ENCODE assay signal across 8 cellular contexts in the genomic region with DNA sequence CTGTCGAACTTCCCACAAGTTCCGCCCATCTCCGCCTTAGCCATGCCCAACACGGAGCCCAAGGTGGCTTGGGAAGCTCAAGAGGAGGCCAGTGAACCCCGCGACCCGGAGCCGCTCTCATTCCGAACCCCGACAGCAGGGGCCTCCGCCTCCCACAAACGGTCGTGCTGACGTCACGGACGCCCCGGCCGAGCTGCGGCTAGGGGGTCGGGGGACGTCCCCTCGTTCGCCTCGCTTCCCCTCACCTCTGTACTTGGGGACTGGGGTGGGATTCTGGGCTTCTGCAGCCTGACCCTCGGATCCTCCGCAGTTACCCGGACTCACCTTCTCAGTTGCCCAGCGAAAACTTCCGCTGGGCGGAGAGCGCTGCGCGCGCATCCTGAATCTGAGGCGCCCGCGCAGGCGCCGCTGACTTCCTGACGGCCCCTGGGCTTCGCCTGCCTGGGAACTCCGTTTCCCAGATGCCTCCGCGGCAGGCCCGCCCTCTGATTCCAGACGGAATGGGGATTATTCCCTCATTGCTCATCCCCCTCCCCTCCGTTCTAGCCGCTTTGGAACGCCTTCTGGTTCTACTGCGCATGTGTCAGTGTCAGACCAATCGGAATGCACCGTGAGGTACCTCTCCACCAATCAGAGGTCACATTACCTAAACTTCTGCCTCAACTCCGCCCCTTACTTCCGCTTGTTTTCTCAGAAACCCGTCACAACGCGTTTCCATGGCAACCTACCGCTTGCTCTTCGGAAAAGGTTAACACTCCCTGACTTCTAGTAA. TPM values are rescaled to one million over a fixed set of nuclear protein-coding genes. Genes with fewer than 3 reads are reported as not detected.
DNase-seq lines count a peak whose midpoint lies in the region; ATAC-seq and TF ChIP-seq lines count a peak whose summit lies in the region.

A gene with protein sequence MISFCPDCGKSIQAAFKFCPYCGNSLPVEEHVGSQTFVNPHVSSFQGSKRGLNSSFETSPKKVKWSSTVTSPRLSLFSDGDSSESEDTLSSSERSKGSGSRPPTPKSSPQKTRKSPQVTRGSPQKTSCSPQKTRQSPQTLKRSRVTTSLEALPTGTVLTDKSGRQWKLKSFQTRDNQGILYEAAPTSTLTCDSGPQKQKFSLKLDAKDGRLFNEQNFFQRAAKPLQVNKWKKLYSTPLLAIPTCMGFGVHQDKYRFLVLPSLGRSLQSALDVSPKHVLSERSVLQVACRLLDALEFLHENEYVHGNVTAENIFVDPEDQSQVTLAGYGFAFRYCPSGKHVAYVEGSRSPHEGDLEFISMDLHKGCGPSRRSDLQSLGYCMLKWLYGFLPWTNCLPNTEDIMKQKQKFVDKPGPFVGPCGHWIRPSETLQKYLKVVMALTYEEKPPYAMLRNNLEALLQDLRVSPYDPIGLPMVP (minus strand): TSS at position 351 of the 772 bp plus-strand sequence. CDS start 9,210 bp downstream, outside the sequence.

- peaks cover 25% of the 10 kb centered on the region for H3K36me3 Mint-ChIP-seq in activated T-helper 2 cell treated with anti-CD3 and anti-CD28 coated beads, Interferon-gamma antibody, Interleukin-2, Interleukin-4, amounts not matched to agents 10 μg/mL and 5 μg/mL and 100 μg/mL, durations not matched to agents 14 hours and 24 hours and 36 hours (ENCODE audit: low read depth)
- H3K36me3 Mint-ChIP-seq in naive thymus-derived CD4-positive, alpha-beta T cell: peaks cover 0 to 19% (median 13%) of the 10 kb centered on the region in 5 donors
- peaks cover 14 to 36% of the 10 kb centered on the region in 2 donors for H3K36me3 Mint-ChIP-seq in stimulated activated naive B cell treated with anti-CD40 and anti-IgM and Interleukin-4, amounts not matched to agents 10 μg/mL and 1 μg/mL and 100 μg/mL, for 72 hours

- ATAC-seq in RWPE2 (ENCODE audit: low read depth): peak; percentile 86
- peak; percentile 91 for ATAC-seq in naive thymus-derived CD4-positive, alpha-beta T cell
- peak; percentile 90 to 91 for ATAC-seq in stimulated activated naive B cell treated with anti-CD40 and anti-IgM and Interleukin-4, amounts not matched to agents 10 μg/mL and 1 μg/mL and 100 μg/mL, for 72 hours (replicated peaks)

- no peaks in the 10 kb centered on the region for H3K9me3 ChIP-seq in RWPE2 (ENCODE audit: severe bottlenecking)
- H3K9me3 ChIP-seq in fibroblast of lung (ENCODE audit: control insufficient read depth, insufficient read depth, low read depth, low read length): no peaks in the 10 kb centered on the region
- no peaks in the 10 kb centered on the region for H3K9me3 ChIP-seq in naive thymus-derived CD4-positive, alpha-beta T cell (ENCODE audit: control insufficient read depth in 2 of 3, low read length in 3 of 3)

- H3K36me3 ChIP-seq in RWPE2 (ENCODE audit: low read depth) (peaks cover 15% of the 10 kb centered on the region), fibroblast of lung (ENCODE audit: control insufficient read depth, insufficient read depth, low read length) (no peaks in the 10 kb centered on the region)
- peaks cover 0 to 20% (median 0%) of the 10 kb centered on the region in 3 experiments for H3K36me3 ChIP-seq in naive thymus-derived CD4-positive, alpha-beta T cell (ENCODE audit: control insufficient read depth in 2 of 3, insufficient read depth in 3 of 3, low read length in 3 of 3)

- H3K4me3 ChIP-seq in RWPE2 (ENCODE audit: severe bottlenecking) (peak within 1 kb of the TSS; percentile 79), fibroblast of lung (replicated peaks in 1 of 4; ENCODE audit: control extremely low read depth in 1 of 4, insufficient read depth in 1 of 4, low read depth in 3 of 4, low read length in 4 of 4) (peak within 1 kb of the TSS; percentile 91 to 92 (median 91))
- H3K4me3 ChIP-seq in naive thymus-derived CD4-positive, alpha-beta T cell (ENCODE audit: low read length): peak within 1 kb of the TSS; percentile 85

- H3K4me1 ChIP-seq in RWPE2 (ENCODE audit: insufficient read depth, poor library complexity, severe bottlenecking) (no peaks in the 10 kb centered on the region), fibroblast of lung (ENCODE audit: control insufficient read depth, extremely low read depth, insufficient read depth, low read length) (no peaks in the 10 kb centered on the region)
- peaks cover 19 to 29% of the 10 kb centered on the region in 2 donors for H3K4me1 ChIP-seq in naive thymus-derived CD4-positive, alpha-beta T cell (ENCODE audit: control insufficient read depth in 2 of 2, insufficient read depth in 2 of 2, low read length in 2 of 2)

- no peaks in the 10 kb centered on the region for H3K27me3 Mint-ChIP-seq in activated T-helper 2 cell treated with anti-CD3 and anti-CD28 coated beads, Interferon-gamma antibody, Interleukin-2, Interleukin-4, amounts not matched to agents 10 μg/mL and 5 μg/mL and 100 μg/mL, durations not matched to agents 14 hours and 24 hours and 36 hours (ENCODE audit: low read depth)
- H3K27me3 Mint-ChIP-seq in naive thymus-derived CD4-positive, alpha-beta T cell: peaks cover 0 to 6% (median 0%) of the 10 kb centered on the region in 5 donors
- no peaks in the 10 kb centered on the region for H3K27me3 Mint-ChIP-seq in stimulated activated naive B cell treated with anti-CD40 and anti-IgM and Interleukin-4, amounts not matched to agents 10 μg/mL and 1 μg/mL and 100 μg/mL, for 72 hours

- H3K9me3 Mint-ChIP-seq in activated T-helper 2 cell treated with anti-CD3 and anti-CD28 coated beads, Interferon-gamma antibody, Interleukin-2, Interleukin-4, amounts not matched to agents 10 μg/mL and 5 μg/mL and 100 μg/mL, durations not matched to agents 14 hours and 24 hours and 36 hours: peaks cover 9% of the 10 kb centered on the region
- H3K9me3 Mint-ChIP-seq in naive thymus-derived CD4-positive, alpha-beta T cell: peaks cover 0 to 11% (median 2%) of the 10 kb centered on the region in 11 donors
- H3K9me3 Mint-ChIP-seq in stimulated activated naive B cell treated with anti-CD40 and anti-IgM and Interleukin-4, amounts not matched to agents 10 μg/mL and 1 μg/mL and 100 μg/mL, for 72 hours: peaks cover 4% of the 10 kb centered on the region in 2 donors

- H3K27me3 ChIP-seq in RWPE2 (ENCODE audit: insufficient read depth, poor library complexity, severe bottlenecking) (no peaks in the 10 kb centered on the region), fibroblast of lung (ENCODE audit: control insufficient read depth, insufficient read depth, low read length) (no peaks in the 10 kb centered on the region)
- H3K27me3 ChIP-seq in naive thymus-derived CD4-positive, alpha-beta T cell (ENCODE audit: control insufficient read depth in 2 of 2, insufficient read depth in 2 of 2, low read length in 2 of 2): no peaks in the 10 kb centered on the region

- H2AFZ ChIP-seq in fibroblast of lung (ENCODE audit: low read length): peak within 1 kb of the TSS; percentile 98

- peak within 1 kb of the TSS; percentile 91 for H3K4me3 Mint-ChIP-seq in activated T-helper 2 cell treated with anti-CD3 and anti-CD28 coated beads, Interferon-gamma antibody, Interleukin-2, Interleukin-4, amounts not matched to agents 10 μg/mL and 5 μg/mL and 100 μg/mL, durations not matched to agents 14 hours and 24 hours and 36 hours (ENCODE audit: low read depth)
- peak within 1 kb of the TSS; percentile 93 to 99 (median 94) for H3K4me3 Mint-ChIP-seq in naive thymus-derived CD4-positive, alpha-beta T cell
- H3K4me3 Mint-ChIP-seq in stimulated activated naive B cell treated with anti-CD40 and anti-IgM and Interleukin-4, amounts not matched to agents 10 μg/mL and 1 μg/mL and 100 μg/mL, for 72 hours: peak within 1 kb of the TSS; percentile 95 to 99

- POLR2A ChIA-PET in naive thymus-derived CD4-positive, alpha-beta T cell (lab: Charles Lee): interaction anchor here (0.7 to 1.8 kb wide), 5 partner anchors 25 to 1380 kb away, joined by 3 to 7 read pairs (median 4); partner anchors contain the start of genes ATF5 and NUP62

- no peaks in the 10 kb centered on the region for H4K20me1 ChIP-seq in fibroblast of lung (ENCODE audit: control insufficient read depth, extremely low read depth, insufficient read depth, low read length)

- peaks cover 32% of the 10 kb centered on the region for H3K4me1 Mint-ChIP-seq in activated T-helper 2 cell treated with anti-CD3 and anti-CD28 coated beads, Interferon-gamma antibody, Interleukin-2, Interleukin-4, amounts not matched to agents 10 μg/mL and 5 μg/mL and 100 μg/mL, durations not matched to agents 14 hours and 24 hours and 36 hours (ENCODE audit: low read depth)
- H3K4me1 Mint-ChIP-seq in naive thymus-derived CD4-positive, alpha-beta T cell: peaks cover 30 to 73% (median 58%) of the 10 kb centered on the region in 7 donors
- H3K4me1 Mint-ChIP-seq in stimulated activated naive B cell treated with anti-CD40 and anti-IgM and Interleukin-4, amounts not matched to agents 10 μg/mL and 1 μg/mL and 100 μg/mL, for 72 hours: peaks cover 23 to 47% of the 10 kb centered on the region in 2 donors

- peak within 1 kb of the TSS; percentile 98 for H3K4me2 ChIP-seq in fibroblast of lung (ENCODE audit: extremely low read depth, insufficient read depth, low read length)

- CTCF ChIA-PET in naive thymus-derived CD4-positive, alpha-beta T cell (lab: Charles Lee): no interaction called here

- peaks cover 44% of the 10 kb centered on the region for H3K79me2 ChIP-seq in fibroblast of lung (ENCODE audit: control insufficient read depth, insufficient read depth, low read length)

- peak within 1 kb of the TSS; percentile 96 for H3K27ac Mint-ChIP-seq in activated T-helper 2 cell treated with anti-CD3 and anti-CD28 coated beads, Interferon-gamma antibody, Interleukin-2, Interleukin-4, amounts not matched to agents 10 μg/mL and 5 μg/mL and 100 μg/mL, durations not matched to agents 14 hours and 24 hours and 36 hours
- peak within 1 kb of the TSS; percentile 98 to 100 (median 99) for H3K27ac Mint-ChIP-seq in naive thymus-derived CD4-positive, alpha-beta T cell
- peak within 1 kb of the TSS; percentile 99 for H3K27ac Mint-ChIP-seq in stimulated activated naive B cell treated with anti-CD40 and anti-IgM and Interleukin-4, amounts not matched to agents 10 μg/mL and 1 μg/mL and 100 μg/mL, for 72 hours

- intact Hi-C loops in activated T-helper 2 cell treated with anti-CD3 and anti-CD28 coated beads, Interferon-gamma antibody, Interleukin-2, Interleukin-4, amounts not matched to agents 10 μg/mL and 5 μg/mL and 100 μg/mL, durations not matched to agents 14 hours and 24 hours and 36 hours (cut with micrococcal nuclease): loop anchor here (1.0 to 2.0 kb wide), 4 partner anchors 20 to 384 kb away; partner anchors contain the start of genes AKT1S1 and TBC1D17
- intact Hi-C loops in naive thymus-derived CD4-positive, alpha-beta T cell (cut with micrococcal nuclease): loop anchor here (1.0 to 10.0 kb wide), 26 partner anchors 25 to 1083 kb away; partner anchors contain the start of genes ATF5 (in 2 of the 2), CTU1 (in 2 of the 2), FUZ (in 2 of the 2) and NUP62 (in 2 of the 2)

- H3K27ac ChIP-seq in RWPE2 (ENCODE audit: poor library complexity, severe bottlenecking) (peak within 1 kb of the TSS; percentile 24), fibroblast of lung (ENCODE audit: insufficient read depth, low read length) (peak within 1 kb of the TSS; percentile 100)
- H3K27ac ChIP-seq in naive thymus-derived CD4-positive, alpha-beta T cell (ENCODE audit: low read depth, low read length): peak within 1 kb of the TSS; percentile 96

- TF ChIP-seq CTCF in RWPE2 (IDR thresholded peaks at IDR 0.05; ENCODE audit: poor library complexity, severe bottlenecking): no peak
- TF ChIP-seq CTCF in fibroblast of lung (conservative IDR thresholded peaks at IDR 0.05 in 1 of 2, IDR thresholded peaks at IDR 0.05 in 1 of 2; ENCODE audit: low read depth in 1 of 2, low read length in 2 of 2): peak in 1 of 2 donors; percentile 17

- peak within 1 kb of the TSS; percentile 97 for H3K9ac ChIP-seq in fibroblast of lung (ENCODE audit: insufficient read depth, low read length)

- DNase-seq in ELF-1 (ENCODE audit: low read depth, low spot score): peak; percentile 100
- DNase-seq in H4 (ENCODE audit: low spot score): peak; percentile 100
- DNase-seq in LoVo (ENCODE audit: low spot score): peak; percentile 100
- peak; percentile 99 for DNase-seq in RWPE2 (ENCODE audit: low spot score)
- peak; percentile 98 for DNase-seq in activated T-helper 2 cell treated with anti-CD3 and anti-CD28 coated beads, Interferon-gamma antibody, Interleukin-2, Interleukin-4, amounts not matched to agents 10 μg/mL and 5 μg/mL and 100 μg/mL, durations not matched to agents 14 hours and 24 hours and 36 hours (ENCODE audit: low spot score)
- DNase-seq in fibroblast of lung (ENCODE audit: low read depth in 2 of 2): peak; percentile 99 to 100
- DNase-seq in naive thymus-derived CD4-positive, alpha-beta T cell: peak; percentile 93 to 100 (median 99)
- peak; percentile 99 for DNase-seq in stimulated activated naive B cell treated with anti-CD40 and anti-IgM and Interleukin-4, amounts not matched to agents 10 μg/mL and 1 μg/mL and 100 μg/mL, for 72 hours

RNA-seq across cellular contexts. Expression of the gene that starts here (rescaled TPM):
- 32.5 and 35.6 TPM in 2 replicates for total RNA-seq in H4 (2014; rRNA removed; shearing (Covaris generic))
- total RNA-seq in activated T-helper 2 cell treated with anti-CD3 and anti-CD28 coated beads, Interferon-gamma antibody, Interleukin-2, Interleukin-4, amounts not matched to agents 10 μg/mL and 5 μg/mL and 100 μg/mL, durations not matched to agents 14 hours and 24 hours and 36 hours: 60.8 and 67.7 TPM in 2 replicates
- total RNA-seq in fibroblast of lung: 21.3 and 26.9 TPM in 2 replicates
- polyA plus RNA-seq in fibroblast of lung: 40.6 and 40.9 TPM in 2 replicates
- 25.9 and 29.3 TPM in 2 replicates for polyA plus RNA-seq in fibroblast of lung (2012)
- 15.3 and 38.0 TPM in 2 replicates for polyA minus RNA-seq in fibroblast of lung (ENCODE audit: low replicate concordance)
- 100 to 1,000 TPM in 2 of 5 experiments, 10 to 100 TPM in 3; 70.6 to 121 (median 84.7) TPM for total RNA-seq in naive thymus-derived CD4-positive, alpha-beta T cell
- polyA plus RNA-seq in naive thymus-derived CD4-positive, alpha-beta T cell: 10 to 100 TPM; 73.9 to 98.4 TPM

Comparison
In these comparisons a context has a peak if more than half of its experiments do, and no peak if none do; other contexts are left out.
1. Peak in every context shown above with its lines: DNase-seq, ATAC-seq, H3K4me3 ChIP-seq and H3K27ac ChIP-seq.
2. H3K27ac ChIP-seq: peak in every context shown above with its lines; median percentile 100 in fibroblast of lung; 96 in naive thymus-derived CD4-positive, alpha-beta T cell; 24 in RWPE2.